In genomic region chr12:95790025-95790911, GRCh38 we compare ENCODE assay signal across 8 cellular contexts.
DNase-seq lines count a peak whose midpoint lies in the region; ATAC-seq and TF ChIP-seq lines count a peak whose summit lies in the region.

Gene NTN4, minus strand, starts transcription at chr12:95790764. Its CDS starts 455 bp downstream, at chr12:95790309.

- ATAC-seq in DND-41 (ENCODE audit: insufficient read depth, low read depth) (peak; percentile 76), HG02938 (IDR thresholded peaks at IDR 0.05; ENCODE audit: unreplicated experiment) (no peak)

- 0 out of 2 replicates have a peak within 1 kb of the TSS, but pooled peaks have one; percentile 30 for H2AFZ ChIP-seq in DND-41 (ENCODE audit: low read depth, low read length)

- DNase-seq in DND-41, result peak; percentile 20
- DNase-seq in SK-N-MC (ENCODE audit: low read depth, low spot score), result no peak
- peak; percentile 31 for DNase-seq in central memory CD4-positive, alpha-beta T cell
- DNase-seq in kidney tubule cell (ENCODE audit: low spot score), result peak; percentile 58
- peak; percentile 11 for DNase-seq in stimulated activated CD8-positive, alpha-beta memory T cell treated with anti-CD3 and anti-CD28 coated beads, Interleukin-4, amount 100 ng/mL, for 24 hours (ENCODE audit: low read depth)
- DNase-seq in superior temporal gyrus (ENCODE audit: extremely low spot score), result no peak

- H3K79me2 ChIP-seq in DND-41 (ENCODE audit: insufficient read depth, low read length), result no peaks in the 10 kb centered on the region

- no peaks in the 10 kb centered on the region for H3K36me3 ChIP-seq in DND-41 (ENCODE audit: insufficient read depth, low read length)
- H3K36me3 ChIP-seq in HEK293 (ENCODE audit: control insufficient read depth in 2 of 2, insufficient read depth in 1 of 2, low read length in 2 of 2), result peaks cover 0 to 2% of the 10 kb centered on the region in 2 experiments; a peak in 1 of 3 replicates
- no peaks in the 10 kb centered on the region for H3K36me3 ChIP-seq in SK-N-MC (ENCODE audit: insufficient read depth, low read length)

- no peaks in the 10 kb centered on the region for H4K20me1 ChIP-seq in DND-41 (ENCODE audit: insufficient read depth, low read length)

- H3K9ac ChIP-seq in DND-41 (ENCODE audit: low read depth, low read length), result peak within 1 kb of the TSS; percentile 26; the same call in 1 of the 2 replicates
- H3K9ac ChIP-seq in SK-N-MC (ENCODE audit: insufficient read length), result no peak within 1 kb of the TSS

- H3K27me3 ChIP-seq in DND-41 (ENCODE audit: insufficient read depth, low read length, poor library complexity), result peaks cover 66% of the 10 kb centered on the region

- H3K4me2 ChIP-seq in DND-41 (ENCODE audit: insufficient read depth, low read length), result peak within 1 kb of the TSS; percentile 68

- H3K9me3 ChIP-seq in DND-41 (ENCODE audit: insufficient read depth, low read length, severe bottlenecking) (no peaks in the 10 kb centered on the region), HEK293 (ENCODE audit: control insufficient read depth, insufficient read depth, low read depth, low read length) (no peaks in the 10 kb centered on the region), SK-N-MC (ENCODE audit: low read depth, low read length) (no peaks in the 10 kb centered on the region)

- H3K4me3 ChIP-seq in DND-41 (ENCODE audit: low read depth in 1 of 2, low read length in 2 of 2), result peak within 1 kb of the TSS in 1 of 2 experiments; percentile 53; a peak in 3 of 4 replicates
- peak within 1 kb of the TSS; percentile 70 for H3K4me3 ChIP-seq in HEK293 (ENCODE audit: low read depth, low read length)
- peak within 1 kb of the TSS; percentile 70 for H3K4me3 ChIP-seq in SK-N-MC

- H3K4me1 ChIP-seq in DND-41 (ENCODE audit: insufficient read depth, low read length) (peaks cover 14% of the 10 kb centered on the region), HEK293 (ENCODE audit: control insufficient read depth, insufficient read depth, low read length) (peaks cover 14% of the 10 kb centered on the region)

- no peak within 1 kb of the TSS for H3K27ac ChIP-seq in DND-41 (ENCODE audit: low read length)
- peak within 1 kb of the TSS; percentile 76; the same call in 1 of the 2 replicates for H3K27ac ChIP-seq in HEK293 (ENCODE audit: extremely low read depth, low read depth, low read length)
- H3K27ac ChIP-seq in SK-N-MC, result no peak within 1 kb of the TSS

- TF ChIP-seq CTCF in DND-41 (IDR thresholded peaks at IDR 0.05; ENCODE audit: borderline replicate concordance, extremely low read depth, low read length, poor library complexity, severe bottlenecking) (no peak), HEK293 (tag by site-specific recombination; IDR thresholded peaks at IDR 0.05) (no peak)

- CTCF ChIA-PET in HEK293 (lab: Yijun Ruan, JAX), result interaction anchor here (1.0 to 1.4 kb wide), 2 partner anchors 22 to 58 kb away, joined by 4 read pairs; no protein-coding TSS in a partner anchor

- POLR2A ChIA-PET in HEK293 (lab: Yijun Ruan, JAX), result no interaction called here

TF ChIP-seq in HEK293, 187 proteins besides CTCF, POLR2A, EP300 and RAD21 (continues in another document):
- peak; percentile 71 for TF ChIP-seq ZBTB17 (tag by site-specific recombination; IDR thresholded peaks at IDR 0.05)
- peak; percentile 30; the same call in 1 of the 2 replicates for TF ChIP-seq SP3 (tag by site-specific recombination; IDR thresholded peaks at IDR 0.05)
- peak; percentile 81 for TF ChIP-seq ZNF341 (tag by site-specific recombination; IDR thresholded peaks at IDR 0.05; ENCODE audit: low read depth)
- TF ChIP-seq ZSCAN30 (tag by site-specific recombination; IDR thresholded peaks at IDR 0.05), result peak; percentile 73
- TF ChIP-seq ZNF561 (tag by site-specific recombination; IDR thresholded peaks at IDR 0.05; ENCODE audit: borderline replicate concordance), result 0 out of 2 replicates have a peak, but pooled peaks have one; percentile 17
- TF ChIP-seq ZNF677 (tag by site-specific recombination; IDR thresholded peaks at IDR 0.05), result no peak
- peak; percentile 5; the same call in 1 of the 2 replicates for TF ChIP-seq WT1 (tag by site-specific recombination; IDR thresholded peaks at IDR 0.05)
- peak; percentile 83 for TF ChIP-seq SP2 (tag by site-specific recombination; IDR thresholded peaks at IDR 0.05)
- TF ChIP-seq ZNF335 (tag by site-specific recombination; conservative IDR thresholded peaks at IDR 0.05), result peak; percentile 63
- TF ChIP-seq ZNF112 (tag by site-specific recombination; IDR thresholded peaks at IDR 0.05), result no peak
- TF ChIP-seq, protein P1, sequence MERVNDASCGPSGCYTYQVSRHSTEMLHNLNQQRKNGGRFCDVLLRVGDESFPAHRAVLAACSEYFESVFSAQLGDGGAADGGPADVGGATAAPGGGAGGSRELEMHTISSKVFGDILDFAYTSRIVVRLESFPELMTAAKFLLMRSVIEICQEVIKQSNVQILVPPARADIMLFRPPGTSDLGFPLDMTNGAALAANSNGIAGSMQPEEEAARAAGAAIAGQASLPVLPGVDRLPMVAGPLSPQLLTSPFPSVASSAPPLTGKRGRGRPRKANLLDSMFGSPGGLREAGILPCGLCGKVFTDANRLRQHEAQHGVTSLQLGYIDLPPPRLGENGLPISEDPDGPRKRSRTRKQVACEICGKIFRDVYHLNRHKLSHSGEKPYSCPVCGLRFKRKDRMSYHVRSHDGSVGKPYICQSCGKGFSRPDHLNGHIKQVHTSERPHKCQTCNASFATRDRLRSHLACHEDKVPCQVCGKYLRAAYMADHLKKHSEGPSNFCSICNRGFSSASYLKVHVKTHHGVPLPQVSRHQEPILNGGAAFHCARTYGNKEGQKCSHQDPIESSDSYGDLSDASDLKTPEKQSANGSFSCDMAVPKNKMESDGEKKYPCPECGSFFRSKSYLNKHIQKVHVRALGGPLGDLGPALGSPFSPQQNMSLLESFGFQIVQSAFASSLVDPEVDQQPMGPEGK (tag by site-specific recombination; IDR thresholded peaks at IDR 0.05), result peak; percentile 27
- TF ChIP-seq, protein P2, sequence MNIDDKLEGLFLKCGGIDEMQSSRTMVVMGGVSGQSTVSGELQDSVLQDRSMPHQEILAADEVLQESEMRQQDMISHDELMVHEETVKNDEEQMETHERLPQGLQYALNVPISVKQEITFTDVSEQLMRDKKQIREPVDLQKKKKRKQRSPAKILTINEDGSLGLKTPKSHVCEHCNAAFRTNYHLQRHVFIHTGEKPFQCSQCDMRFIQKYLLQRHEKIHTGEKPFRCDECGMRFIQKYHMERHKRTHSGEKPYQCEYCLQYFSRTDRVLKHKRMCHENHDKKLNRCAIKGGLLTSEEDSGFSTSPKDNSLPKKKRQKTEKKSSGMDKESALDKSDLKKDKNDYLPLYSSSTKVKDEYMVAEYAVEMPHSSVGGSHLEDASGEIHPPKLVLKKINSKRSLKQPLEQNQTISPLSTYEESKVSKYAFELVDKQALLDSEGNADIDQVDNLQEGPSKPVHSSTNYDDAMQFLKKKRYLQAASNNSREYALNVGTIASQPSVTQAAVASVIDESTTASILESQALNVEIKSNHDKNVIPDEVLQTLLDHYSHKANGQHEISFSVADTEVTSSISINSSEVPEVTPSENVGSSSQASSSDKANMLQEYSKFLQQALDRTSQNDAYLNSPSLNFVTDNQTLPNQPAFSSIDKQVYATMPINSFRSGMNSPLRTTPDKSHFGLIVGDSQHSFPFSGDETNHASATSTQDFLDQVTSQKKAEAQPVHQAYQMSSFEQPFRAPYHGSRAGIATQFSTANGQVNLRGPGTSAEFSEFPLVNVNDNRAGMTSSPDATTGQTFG (tag by site-specific recombination; IDR thresholded peaks at IDR 0.05; ENCODE audit: borderline replicate concordance), result no peak
- TF ChIP-seq ZBTB1 (tag by site-specific recombination; IDR thresholded peaks at IDR 0.05), result no peak
- TF ChIP-seq ZNF202 (tag by site-specific recombination; IDR thresholded peaks at IDR 0.05; ENCODE audit: borderline replicate concordance), result no peak
- peak; percentile 9; the same call in 1 of the 2 replicates for TF ChIP-seq KLF9 (tag by site-specific recombination; IDR thresholded peaks at IDR 0.05; ENCODE audit: low read depth)
- peak; percentile 76 for TF ChIP-seq ZBTB26 (tag by site-specific recombination; optimal IDR thresholded peaks at IDR 0.05)
- 0 out of 2 replicates have a peak, but pooled peaks have one; percentile 18 for TF ChIP-seq YY1 (tag by site-specific recombination; IDR thresholded peaks at IDR 0.05)

Comparison
In these comparisons a context has a peak if more than half of its experiments do, and no peak if none do; other contexts are left out.
1. DNase-seq: peak in DND-41 (single experiment), central memory CD4-positive, alpha-beta T cell (single experiment), kidney tubule cell (single experiment) and stimulated activated CD8-positive, alpha-beta memory T cell treated with anti-CD3 and anti-CD28 coated beads, Interleukin-4, amount 100 ng/mL, for 24 hours (single experiment); none in SK-N-MC (single experiment) and superior temporal gyrus (single experiment).